16 cellular contexts compared by ENCODE assay signal in the genomic region with DNA sequence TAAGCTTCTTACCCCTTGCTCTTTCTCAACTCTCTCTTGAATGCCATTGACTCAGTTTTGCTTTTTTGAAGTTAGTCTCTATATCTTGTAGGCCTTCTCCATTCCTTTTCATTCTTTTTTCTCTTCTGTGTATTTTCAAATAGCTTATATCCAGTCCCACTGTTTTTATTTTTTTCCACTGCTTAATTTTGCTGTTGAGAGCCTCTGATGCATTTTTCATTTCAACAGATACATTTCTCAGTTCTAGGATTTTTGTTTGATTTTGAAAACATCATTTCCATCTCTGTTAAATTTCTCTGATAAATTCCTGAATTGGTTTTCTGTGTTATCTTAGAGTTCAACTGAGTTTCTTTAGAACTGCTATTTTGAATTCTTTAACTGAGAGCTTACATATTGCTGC. TPM values are rescaled to one million over a fixed set of nuclear protein-coding genes. Genes with fewer than 3 reads are reported as not detected.
DNase-seq lines count a peak whose midpoint lies in the region; ATAC-seq and TF ChIP-seq lines count a peak whose summit lies in the region.
"Had no signal": no experiment of that assay in that cellular context is flagged by ENCODE, and none has a peak within 500 bp of the region (broad histone marks: within the 10 kb centered on the region; RNA-seq: fewer than 3 reads in every experiment).

No MANE protein-coding gene starts in this region.

- H2AFZ ChIP-seq in GM23338 = no peak overlapping the region

- H3K79me2 ChIP-seq in GM23338 (replicated peaks; ENCODE audit: insufficient read depth) = peaks cover 18% of the 10 kb centered on the region; the same call in 1 of the 2 replicates

- ATAC-seq in GM23338 (no peak), WTC11 (no peak), left lung (no peak)

- H3K4me3 Mint-ChIP-seq in GM23338 (no peak overlapping the region), WTC11 (no peak overlapping the region), endothelial cell (ENCODE audit: unreplicated experiment) (no peak overlapping the region)
- H3K4me3 Mint-ChIP-seq: CD4-positive, alpha-beta memory T cell had no signal

- no peak overlapping the region for H3K4me2 ChIP-seq in GM23338

- H3K27ac Mint-ChIP-seq in GM23338 (no peak overlapping the region), WTC11 (peak overlapping the region; percentile 64; the same call in 1 of the 2 replicates), endothelial cell (ENCODE audit: unreplicated experiment) (peak overlapping the region; percentile 3)

- H3K4me1 ChIP-seq in GM23338 (ENCODE audit: insufficient read depth) = no peaks in the 10 kb centered on the region
- H3K4me1 ChIP-seq in HUES6 (ENCODE audit: control insufficient read depth, insufficient read depth, low read length) = no peaks in the 10 kb centered on the region
- H3K4me1 ChIP-seq in left lung = no peaks in the 10 kb centered on the region

- H3K4me3 ChIP-seq in GM23338 = no peak overlapping the region
- no peak overlapping the region for H3K4me3 ChIP-seq in HUES6 (ENCODE audit: low read depth, low read length)
- no peak overlapping the region for H3K4me3 ChIP-seq in left lung

- H3F3A ChIP-seq in GM23338 (replicated peaks; ENCODE audit: low read depth) = no peaks in the 10 kb centered on the region

- H3K9me3 ChIP-seq in HUES6 (ENCODE audit: control insufficient read depth, insufficient read depth, low read depth, low read length) (no peaks in the 10 kb centered on the region), left lung (peaks cover 0 to 14% of the 10 kb centered on the region in 2 donors)

- H3K27ac ChIP-seq in GM23338 (ENCODE audit: low read depth) (peak overlapping the region; percentile 23; the same call in 1 of the 2 replicates), HUES6 (ENCODE audit: low read depth, low read length) (0 out of 2 replicates have a peak overlapping the region, but pooled peaks have one; percentile 33), left lung (no peak overlapping the region)

- TF ChIP-seq CTCF in GM23338 (conservative IDR thresholded peaks at IDR 0.05; ENCODE audit: low read depth in 2 of 2) = no peak
- TF ChIP-seq CTCF in WTC11 (IDR thresholded peaks at IDR 0.05) = no peak
- TF ChIP-seq CTCF in endothelial cell (IDR thresholded peaks at IDR 0.05; ENCODE audit: unreplicated experiment) = no peak
- TF ChIP-seq CTCF in left lung (IDR thresholded peaks at IDR 0.05) = no peak

- no peak overlapping the region for H3K9ac ChIP-seq in HUES6 (ENCODE audit: low read length)

- H3K4me1 Mint-ChIP-seq in GM23338 (no peaks in the 10 kb centered on the region; the same call in 2 of the 3 replicates), WTC11 (peaks cover 3% of the 10 kb centered on the region; the same call in 1 of the 2 replicates), endothelial cell (ENCODE audit: unreplicated experiment) (peaks cover 16% of the 10 kb centered on the region)

- no peak for DNase-seq in GM23338 (ENCODE audit: low spot score)
- DNase-seq in WTC11 (ENCODE audit: low spot score) = no peak
- DNase-seq in endothelial cell (ENCODE audit: low spot score) = no peak
- DNase-seq in LoVo (ENCODE audit: low spot score) = no peak
- no peak for DNase-seq in NCI-H1694 treated with DMSO at 0.1 percent for 48 hours (lab: John Stamatoyannopoulos, UW)
- DNase-seq in left lung = no peak
- DNase-seq: C1 segment of cervical spinal cord; Calu3; CD4-positive, alpha-beta memory T cell; COR-L47; DMS53; DMS79 treated with DMSO at 0.1 percent for 48 hours; GF-D8; H7; HCEC 1CT had no signal

- POLR2A ChIA-PET in WTC11 (lab: Charles Lee) = no interaction called here

- H3K27me3 ChIP-seq in GM23338 (ENCODE audit: insufficient read depth) (no peaks in the 10 kb centered on the region), HUES6 (ENCODE audit: control insufficient read depth, insufficient read depth, low read length) (no peaks in the 10 kb centered on the region), left lung (no peaks in the 10 kb centered on the region)

- H3K9me3 Mint-ChIP-seq in GM23338 (no peaks in the 10 kb centered on the region), WTC11 (no peaks in the 10 kb centered on the region), endothelial cell (ENCODE audit: unreplicated experiment) (no peaks in the 10 kb centered on the region)

- H3K36me3 Mint-ChIP-seq in GM23338 (ENCODE audit: low read depth) (peaks cover 52% of the 10 kb centered on the region), WTC11 (peaks cover 52% of the 10 kb centered on the region), endothelial cell (ENCODE audit: low read depth, unreplicated experiment) (peaks cover 29% of the 10 kb centered on the region)

- intact Hi-C loops in left lung (cut with DNase I) = no loop called here

- H4K20me1 ChIP-seq in GM23338 (replicated peaks; ENCODE audit: insufficient read depth) = peaks cover 18% of the 10 kb centered on the region

- CTCF ChIA-PET in WTC11 (lab: Charles Lee) = no interaction called here

- H3K27me3 Mint-ChIP-seq in GM23338 (ENCODE audit: insufficient read depth, low read depth, poor library complexity) (no peaks in the 10 kb centered on the region), WTC11 (ENCODE audit: low read depth) (no peaks in the 10 kb centered on the region; the same call in 1 of the 2 replicates), endothelial cell (ENCODE audit: unreplicated experiment) (no peaks in the 10 kb centered on the region)
- H3K27me3 Mint-ChIP-seq: CD4-positive, alpha-beta memory T cell had no signal

- H3K36me3 ChIP-seq in GM23338 (ENCODE audit: insufficient read depth) = peaks cover 4% of the 10 kb centered on the region; the same call in 1 of the 2 replicates
- H3K36me3 ChIP-seq in HUES6 (ENCODE audit: control insufficient read depth, insufficient read depth, low read length) = peaks cover 55% of the 10 kb centered on the region
- peaks cover 0 to 75% of the 10 kb centered on the region in 2 donors for H3K36me3 ChIP-seq in left lung

- no peaks in the 10 kb centered on the region for H3K9me2 ChIP-seq in GM23338 (ENCODE audit: insufficient read depth)

TF ChIP-seq in GM23338, 12 proteins besides CTCF, POLR2A, EP300 and RAD21 (continues in another document):
- TF ChIP-seq POLR2AphosphoS5 (IDR thresholded peaks at IDR 0.05; ENCODE audit: low read depth) = no peak

TF ChIP-seq in WTC11, 78 proteins besides CTCF, POLR2A, EP300 and RAD21 (continues in another document):
- no peak for TF ChIP-seq CREM (CRISPR knock-in tag; IDR thresholded peaks at IDR 0.05)
- TF ChIP-seq NR1H2 (CRISPR knock-in tag; IDR thresholded peaks at IDR 0.05) = no peak
- no peak for TF ChIP-seq TCF7 (CRISPR knock-in tag; IDR thresholded peaks at IDR 0.05; ENCODE audit: low read depth)
- no peak for TF ChIP-seq GTF2I (CRISPR knock-in tag; conservative IDR thresholded peaks at IDR 0.05)
- no peak for TF ChIP-seq NR2C2 (CRISPR knock-in tag; IDR thresholded peaks at IDR 0.05)
- TF ChIP-seq TP53 (CRISPR knock-in tag; IDR thresholded peaks at IDR 0.05) = no peak
- no peak for TF ChIP-seq NFYB (CRISPR knock-in tag; conservative IDR thresholded peaks at IDR 0.05; ENCODE audit: low read depth)
- TF ChIP-seq, protein P1, sequence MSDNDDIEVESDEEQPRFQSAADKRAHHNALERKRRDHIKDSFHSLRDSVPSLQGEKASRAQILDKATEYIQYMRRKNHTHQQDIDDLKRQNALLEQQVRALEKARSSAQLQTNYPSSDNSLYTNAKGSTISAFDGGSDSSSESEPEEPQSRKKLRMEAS (CRISPR knock-in tag; IDR thresholded peaks at IDR 0.05) = no peak
- TF ChIP-seq, protein P2, sequence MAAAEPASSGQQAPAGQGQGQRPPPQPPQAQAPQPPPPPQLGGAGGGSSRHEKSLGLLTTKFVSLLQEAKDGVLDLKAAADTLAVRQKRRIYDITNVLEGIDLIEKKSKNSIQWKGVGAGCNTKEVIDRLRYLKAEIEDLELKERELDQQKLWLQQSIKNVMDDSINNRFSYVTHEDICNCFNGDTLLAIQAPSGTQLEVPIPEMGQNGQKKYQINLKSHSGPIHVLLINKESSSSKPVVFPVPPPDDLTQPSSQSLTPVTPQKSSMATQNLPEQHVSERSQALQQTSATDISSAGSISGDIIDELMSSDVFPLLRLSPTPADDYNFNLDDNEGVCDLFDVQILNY (CRISPR knock-in tag; IDR thresholded peaks at IDR 0.05) = no peak
- no peak for TF ChIP-seq MXD4 (CRISPR knock-in tag; IDR thresholded peaks at IDR 0.05; ENCODE audit: borderline replicate concordance)
- TF ChIP-seq ZNF396 (CRISPR knock-in tag; IDR thresholded peaks at IDR 0.05; ENCODE audit: borderline replicate concordance) = no peak
- no peak for TF ChIP-seq TEAD4 (CRISPR knock-in tag; IDR thresholded peaks at IDR 0.05)
- no peak for TF ChIP-seq OVOL2 (CRISPR knock-in tag; IDR thresholded peaks at IDR 0.05; ENCODE audit: borderline replicate concordance)
- TF ChIP-seq, protein P3, sequence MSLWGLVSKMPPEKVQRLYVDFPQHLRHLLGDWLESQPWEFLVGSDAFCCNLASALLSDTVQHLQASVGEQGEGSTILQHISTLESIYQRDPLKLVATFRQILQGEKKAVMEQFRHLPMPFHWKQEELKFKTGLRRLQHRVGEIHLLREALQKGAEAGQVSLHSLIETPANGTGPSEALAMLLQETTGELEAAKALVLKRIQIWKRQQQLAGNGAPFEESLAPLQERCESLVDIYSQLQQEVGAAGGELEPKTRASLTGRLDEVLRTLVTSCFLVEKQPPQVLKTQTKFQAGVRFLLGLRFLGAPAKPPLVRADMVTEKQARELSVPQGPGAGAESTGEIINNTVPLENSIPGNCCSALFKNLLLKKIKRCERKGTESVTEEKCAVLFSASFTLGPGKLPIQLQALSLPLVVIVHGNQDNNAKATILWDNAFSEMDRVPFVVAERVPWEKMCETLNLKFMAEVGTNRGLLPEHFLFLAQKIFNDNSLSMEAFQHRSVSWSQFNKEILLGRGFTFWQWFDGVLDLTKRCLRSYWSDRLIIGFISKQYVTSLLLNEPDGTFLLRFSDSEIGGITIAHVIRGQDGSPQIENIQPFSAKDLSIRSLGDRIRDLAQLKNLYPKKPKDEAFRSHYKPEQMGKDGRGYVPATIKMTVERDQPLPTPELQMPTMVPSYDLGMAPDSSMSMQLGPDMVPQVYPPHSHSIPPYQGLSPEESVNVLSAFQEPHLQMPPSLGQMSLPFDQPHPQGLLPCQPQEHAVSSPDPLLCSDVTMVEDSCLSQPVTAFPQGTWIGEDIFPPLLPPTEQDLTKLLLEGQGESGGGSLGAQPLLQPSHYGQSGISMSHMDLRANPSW (CRISPR knock-in tag; conservative IDR thresholded peaks at IDR 0.05; ENCODE audit: low read depth) = no peak

RNA-seq across cellular contexts. Expression of a gene that starts 45.9 kb away (rescaled TPM):
- 56.7 and 59.0 TPM in 2 replicates for total RNA-seq in GM23338 (2014; rRNA removed; shearing (Covaris generic))
- polyA plus RNA-seq in GM23338 (2016; fragmentation: Nextera tagmentation; extraction: Ambion mirVana) = 10.8 and 11.2 TPM in 2 replicates
- total RNA-seq in WTC11 (2021) (57.6 to 63.9 TPM (median 58.8 TPM) in 3 replicates), endothelial cell (ENCODE audit: unreplicated experiment) (62.8 TPM), left lung (10 to 100 TPM; 26.3 to 32.1 TPM)

Comparison
In these comparisons a context has a peak if more than half of its experiments do, and no peak if none do; other contexts are left out.
1. H3K27ac ChIP-seq: peak in GM23338 (single experiment) and HUES6 (single experiment); none in left lung (0 of 2).